14 cellular contexts compared by ENCODE assay signal in genomic region chr9:134341306-134341705, GRCh38. TPM values are rescaled to one million over a fixed set of nuclear protein-coding genes. Genes with fewer than 3 reads are reported as not detected.
A peak's percentile ranks its signal among the peaks of the same experiment; 100 is the strongest.
DNase-seq lines count a peak whose midpoint lies in the region; ATAC-seq and TF ChIP-seq lines count a peak whose summit lies in the region.
"Had no signal": no experiment of that assay in that cellular context is flagged by ENCODE, and none has a peak within 500 bp of the region (broad histone marks: within the 10 kb centered on the region; RNA-seq: fewer than 3 reads in every experiment).

No MANE protein-coding gene starts in this region.

- H3K36me3 Mint-ChIP-seq in activated naive CD8-positive, alpha-beta T cell treated with anti-CD3 and anti-CD28 coated beads, Interleukin-2, amount 50 U/mL, for 24 hours (ENCODE audit: low read depth): no peaks in the 10 kb centered on the region

- no peaks in the 10 kb centered on the region for H3K27me3 ChIP-seq in tibial artery

- TF ChIP-seq CTCF in tibial artery (IDR thresholded peaks at IDR 0.05): no peak

- no peaks in the 10 kb centered on the region for H3K36me3 ChIP-seq in tibial artery

- intact Hi-C loops in tibial artery (cut with DNase I; ENCODE audit: low total_unique reads): no loop called here

- H3K9me3 ChIP-seq in tibial artery: no peaks in the 10 kb centered on the region

- H3K27ac Mint-ChIP-seq in activated naive CD8-positive, alpha-beta T cell treated with anti-CD3 and anti-CD28 coated beads, Interleukin-2, amount 50 U/mL, for 24 hours: no peak overlapping the region
- H3K27ac Mint-ChIP-seq: activated CD4-positive, alpha-beta T cell treated with anti-CD3 and anti-CD28 coated beads for 36 hours had no signal

- peaks cover 16% of the 10 kb centered on the region for H3K4me1 Mint-ChIP-seq in activated naive CD8-positive, alpha-beta T cell treated with anti-CD3 and anti-CD28 coated beads, Interleukin-2, amount 50 U/mL, for 24 hours

- no peaks in the 10 kb centered on the region for H3K9me3 Mint-ChIP-seq in activated naive CD8-positive, alpha-beta T cell treated with anti-CD3 and anti-CD28 coated beads, Interleukin-2, amount 50 U/mL, for 24 hours
- H3K9me3 Mint-ChIP-seq: effector memory CD8-positive, alpha-beta T cell had no signal

- peaks cover 0 to 100% (median 89%) of the 10 kb centered on the region in 4 donors for H3K4me1 ChIP-seq in tibial artery

- H3K4me3 Mint-ChIP-seq in activated naive CD8-positive, alpha-beta T cell treated with anti-CD3 and anti-CD28 coated beads, Interleukin-2, amount 50 U/mL, for 24 hours: no peak overlapping the region
- H3K4me3 Mint-ChIP-seq: activated CD4-positive, alpha-beta T cell treated with anti-CD3 and anti-CD28 coated beads for 36 hours had no signal

- peak; percentile 73 for DNase-seq in NOMO-1 treated with dmso at 0.1 percent for 144 hours (lab: John Stamatoyannopoulos, UW; ENCODE audit: unreplicated experiment)
- DNase-seq in dermis blood vessel endothelial cell: peak; percentile 49
- peak; percentile 28 for DNase-seq in midbrain (lab: John Stamatoyannopoulos, UW)
- DNase-seq in tibial artery: peak; percentile 55 to 78
- DNase-seq in activated naive CD8-positive, alpha-beta T cell treated with anti-CD3 and anti-CD28 coated beads, Interleukin-2, amount 50 U/mL, for 24 hours: no peak
- no peak for DNase-seq in stimulated activated CD4-positive, alpha-beta T cell treated with anti-CD3 and anti-CD28 coated beads, Interleukin-1b, Interleukin-23, amount 100 ng/mL, for 48 hours
- no peak for DNase-seq in SW480 (ENCODE audit: low spot score)
- DNase-seq: activated CD4-positive, alpha-beta T cell treated with anti-CD3 and anti-CD28 coated beads for 36 hours; activated naive CD4-positive, alpha-beta T cell treated with Interleukin-2 at 50 U/mL for 16 hours; effector memory CD8-positive, alpha-beta T cell; NCI-H2107; posterior cingulate gyrus had no signal

- ATAC-seq in activated naive CD8-positive, alpha-beta T cell treated with anti-CD3 and anti-CD28 coated beads, Interleukin-2, amount 50 U/mL, for 24 hours: no peak
- no peak for ATAC-seq in GM19035 (IDR thresholded peaks at IDR 0.05; ENCODE audit: unreplicated experiment)
- ATAC-seq: activated CD4-positive, alpha-beta T cell treated with anti-CD3 and anti-CD28 coated beads for 36 hours; effector memory CD8-positive, alpha-beta T cell; Panc1 had no signal

- H3K27me3 Mint-ChIP-seq in activated naive CD8-positive, alpha-beta T cell treated with anti-CD3 and anti-CD28 coated beads, Interleukin-2, amount 50 U/mL, for 24 hours: no peaks in the 10 kb centered on the region
- H3K27me3 Mint-ChIP-seq: activated CD4-positive, alpha-beta T cell treated with anti-CD3 and anti-CD28 coated beads for 36 hours; effector memory CD8-positive, alpha-beta T cell had no signal

- H3K27ac ChIP-seq in tibial artery: peak overlapping the region; percentile 45 to 48

- H3K4me3 ChIP-seq in tibial artery: no peak overlapping the region

RNA-seq across cellular contexts. Expression of gene RXRA, which starts 15.1 kb away (rescaled TPM):
- total RNA-seq in dermis blood vessel endothelial cell: 23.3 and 31.7 TPM in 2 replicates

Comparison
In these comparisons a context has a peak if more than half of its experiments do, and no peak if none do; other contexts are left out.
1. DNase-seq: peak in NOMO-1 treated with dmso at 0.1 percent for 144 hours (single experiment), dermis blood vessel endothelial cell (single experiment), midbrain (single experiment) and tibial artery (2 of 2); none in activated naive CD8-positive, alpha-beta T cell treated with anti-CD3 and anti-CD28 coated beads, Interleukin-2, amount 50 U/mL, for 24 hours (single experiment), stimulated activated CD4-positive, alpha-beta T cell treated with anti-CD3 and anti-CD28 coated beads, Interleukin-1b, Interleukin-23, amount 100 ng/mL, for 48 hours (single experiment) and SW480 (single experiment).